In the genomic region with DNA sequence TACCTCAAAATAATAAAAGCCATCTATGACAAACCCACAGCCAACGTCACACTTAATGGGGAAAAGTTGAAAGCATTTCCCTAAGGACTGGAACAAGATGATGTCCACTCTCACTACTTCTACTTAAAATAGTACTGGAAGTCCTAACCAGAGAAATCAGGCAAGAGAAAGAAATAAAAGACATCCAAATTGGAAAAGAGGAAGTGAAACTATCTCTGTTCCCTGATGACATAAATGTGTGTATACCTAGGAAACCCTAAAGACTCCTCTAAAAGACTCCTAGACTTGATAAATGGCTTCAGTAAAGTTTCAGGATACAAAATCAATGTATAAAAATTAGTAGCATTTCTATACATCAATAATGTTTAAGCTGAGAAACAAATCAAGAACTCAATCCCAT, we compare ENCODE assay signal across 25 cellular contexts.
"Had no signal": no experiment of that assay in that cellular context is flagged by ENCODE, and none has a peak within 500 bp of the region (broad histone marks: within the 10 kb centered on the region; RNA-seq: fewer than 3 reads in every experiment).

No MANE protein-coding gene starts in this region.

- DNase-seq: activated B cell treated with CpG ODN at 0.5 μM for 24 hours; activated CD4-positive, alpha-beta T cell treated with anti-CD3 and anti-CD28 coated beads for 1 hour; activated CD4-positive, alpha-beta T cell treated with anti-CD3 and anti-CD28 coated beads, Interleukin-2, amount 10 ng/mL, durations not matched to agents 24 days and 14 days; activated CD4-positive, alpha-beta T cell treated with anti-CD3 and anti-CD28 coated beads, Interleukin-2, amount 50 U/mL, for 48 hours; activated effector memory CD4-positive, alpha-beta T cell treated with Interleukin-2 at 50 U/mL for 16 hours; activated naive CD4-positive, alpha-beta T cell; activated naive CD8-positive, alpha-beta T cell treated with anti-CD3 and anti-CD28 coated beads, Interleukin-2, amount 50 U/mL, for 24 hours; activated T-cell treated with anti-CD3 and anti-CD28 coated beads, Interleukin-2, amount 50 U/mL, for 24 hours; amniotic stem cell; body of pancreas; central memory CD4-positive, alpha-beta T cell; NCI-H1105 treated with DMSO at 0.1 percent for 48 hours; NCI-H1436 treated with DMSO at 0.1 percent for 48 hours; NCI-H187; NCI-H2081; NCI-H446; NCI-H524 treated with DMSO at 0.1 percent for 48 hours; NCI-H748 treated with DMSO at 0.1 percent for 48 hours; PC-3; SHP77; T-helper 17 cell; T-helper 9 cell had no signal

- ATAC-seq: activated CD8-positive, alpha-beta memory T cell treated with anti-CD3 and anti-CD28 coated beads, Interleukin-2, amount 10 ng/mL, durations not matched to agents 7 days and 5 days; activated naive CD4-positive, alpha-beta T cell treated with anti-CD3 and anti-CD28 coated beads, Interleukin-2, amount 50 U/mL, for 72 hours; activated naive CD8-positive, alpha-beta T cell treated with anti-CD3 and anti-CD28 coated beads, Interleukin-2, amount 50 U/mL, for 24 hours; body of pancreas; PC-3; SK-N-SH treated with all-trans-retinoic acid at 6 μM for 48 hours; T-helper 17 cell had no signal
